ENCODE assay signal across 9 cellular contexts in genomic region chr18:76410660-76411417, GRCh38.
A peak's percentile ranks its signal among the peaks of the same experiment; 100 is the strongest.
DNase-seq lines count a peak whose midpoint lies in the region; ATAC-seq, FAIRE-seq and TF ChIP-seq lines count a peak whose summit lies in the region.
"Had no signal": no experiment of that assay in that cellular context is flagged by ENCODE, and none has a peak within 500 bp of the region (broad histone marks: within the 10 kb centered on the region; RNA-seq: fewer than 3 reads in every experiment).

No MANE protein-coding gene starts in this region.

- no peak overlapping the region for H3K4me3 ChIP-seq in tibial nerve
- H3K4me3 ChIP-seq in hepatocyte, result no peak overlapping the region
- no peak overlapping the region for H3K4me3 ChIP-seq in trophoblast cell (ENCODE audit: low read depth, low read length)
- H3K4me3 ChIP-seq: body of pancreas had no signal

- no peaks in the 10 kb centered on the region for H3K27me3 ChIP-seq in tibial nerve
- H3K27me3 ChIP-seq in hepatocyte, result no peaks in the 10 kb centered on the region
- H3K27me3 ChIP-seq in trophoblast cell (ENCODE audit: insufficient read depth, low read length), result no peaks in the 10 kb centered on the region
- H3K27me3 ChIP-seq: body of pancreas had no signal

- peaks cover 0 to 97% (median 20%) of the 10 kb centered on the region in 4 donors for H3K4me1 ChIP-seq in tibial nerve
- H3K4me1 ChIP-seq in hepatocyte (ENCODE audit: insufficient read depth), result peaks cover 3% of the 10 kb centered on the region
- H3K4me1 ChIP-seq in trophoblast cell (ENCODE audit: control insufficient read depth in 1 of 2, insufficient read depth in 2 of 2, low read length in 2 of 2), result peaks cover 2 to 3% of the 10 kb centered on the region in 2 experiments
- H3K4me1 ChIP-seq: body of pancreas had no signal

- TF ChIP-seq EP300 in tibial nerve (IDR thresholded peaks at IDR 0.05), result no peak

- H2BK120ac ChIP-seq in trophoblast cell (ENCODE audit: insufficient read depth, low read length, poor library complexity), result no peak overlapping the region

- H3K79me2 ChIP-seq in hepatocyte (peaks cover 100% of the 10 kb centered on the region), trophoblast cell (ENCODE audit: control insufficient read depth, insufficient read depth, low read length, poor library complexity) (no peaks in the 10 kb centered on the region)

- H3K27ac ChIP-seq in tibial nerve (peak overlapping the region in 2 of 4 donors; percentile 15 to 39), hepatocyte (no peak overlapping the region), trophoblast cell (ENCODE audit: low read depth, low read length) (no peak overlapping the region)
- H3K27ac ChIP-seq: body of pancreas had no signal

- 67 to 77% methylated on average over 11 of the region's 11 CpGs for WGBS in tibial nerve, 2 donors
- 90% methylated on average over 11 of the region's 11 CpGs for WGBS in hepatocyte (ENCODE audit: low lambda C conversion rate, missing lambda C conversion rate)
- no CpG with 5 or more reads among the region's 11 CpGs for WGBS in trophoblast cell (ENCODE audit: extremely low coverage, insufficient coverage, insufficient read length)

- H2BK12ac ChIP-seq in trophoblast cell (ENCODE audit: low read length), result no peak overlapping the region

- H3K9me3 ChIP-seq in tibial nerve, result no peaks in the 10 kb centered on the region
- H3K9me3 ChIP-seq in hepatocyte (ENCODE audit: low read depth), result no peaks in the 10 kb centered on the region
- peaks cover 3% of the 10 kb centered on the region for H3K9me3 ChIP-seq in trophoblast cell (ENCODE audit: insufficient read depth, low read depth, low read length)
- H3K9me3 ChIP-seq: body of pancreas had no signal

- H3K4me2 ChIP-seq in hepatocyte (no peak overlapping the region), trophoblast cell (ENCODE audit: low read length) (no peak overlapping the region)

- no peak overlapping the region for H2BK5ac ChIP-seq in trophoblast cell (ENCODE audit: low read depth, low read length, poor library complexity)

- H2AFZ ChIP-seq in hepatocyte, result no peak overlapping the region
- H2AFZ ChIP-seq in trophoblast cell (ENCODE audit: insufficient read depth, low read length, poor library complexity), result no peak overlapping the region

- ATAC-seq in HG03469 (IDR thresholded peaks at IDR 0.05; ENCODE audit: unreplicated experiment), result peak; percentile 79
- ATAC-seq: body of pancreas had no signal

- H3K9ac ChIP-seq in trophoblast cell (ENCODE audit: low read length), result no peak overlapping the region

- no peak overlapping the region for H3K23ac ChIP-seq in trophoblast cell (ENCODE audit: low read length)

- H3K79me1 ChIP-seq in trophoblast cell (ENCODE audit: low read length), result no peaks in the 10 kb centered on the region

- no peak overlapping the region for H4K8ac ChIP-seq in trophoblast cell (ENCODE audit: low read depth, low read length)

- H3K36me3 ChIP-seq in tibial nerve (no peaks in the 10 kb centered on the region), hepatocyte (replicated peaks; ENCODE audit: insufficient read depth, low read depth) (no peaks in the 10 kb centered on the region), trophoblast cell (ENCODE audit: control insufficient read depth in 1 of 2, insufficient read depth in 2 of 2, low read length in 2 of 2) (peaks cover 2% of the 10 kb centered on the region in 2 experiments)

- H3K18ac ChIP-seq in trophoblast cell (ENCODE audit: low read length), result no peak overlapping the region

- no peak for TF ChIP-seq CTCF in GM20000 (IDR thresholded peaks at IDR 0.05; ENCODE audit: extremely low read depth, missing control alignments)
- no peak for TF ChIP-seq CTCF in tibial nerve (IDR thresholded peaks at IDR 0.05)
- TF ChIP-seq CTCF in hepatocyte (IDR thresholded peaks at IDR 0.05; ENCODE audit: poor library complexity), result no peak

- peak; percentile 83 for FAIRE-seq in GM18507 (lab: Jason Lieb, UNC)

- H4K20me1 ChIP-seq in hepatocyte (ENCODE audit: insufficient read depth, poor library complexity, severe bottlenecking), result peaks cover 65% of the 10 kb centered on the region

- no peaks in the 10 kb centered on the region for H3K9me2 ChIP-seq in hepatocyte (replicated peaks; ENCODE audit: insufficient read depth)

- no peak for TF ChIP-seq POLR2A in tibial nerve (IDR thresholded peaks at IDR 0.05)

- H4K12ac ChIP-seq in trophoblast cell (ENCODE audit: low read depth, low read length), result no peak overlapping the region

- H4K91ac ChIP-seq in trophoblast cell (ENCODE audit: low read depth, low read length), result no peak overlapping the region

- no peak overlapping the region for H2AK5ac ChIP-seq in trophoblast cell (ENCODE audit: low read length)

- DNase-seq in GM18507 (ENCODE audit: extremely low spot score, insufficient read length, low read depth), result peak; percentile 30
- peak; percentile 77 for DNase-seq in GM20000 (ENCODE audit: low spot score)
- DNase-seq in islet precursor cell, result peak; percentile 25
- no peak for DNase-seq in tibial nerve (ENCODE audit: low spot score in 2 of 2)
- DNase-seq in hepatocyte (ENCODE audit: low spot score), result no peak
- DNase-seq in trophoblast cell, result no peak
- DNase-seq: body of pancreas, GDM1 had no signal

- no peak overlapping the region for H3K4ac ChIP-seq in trophoblast cell (ENCODE audit: low read depth, low read length)

- no peak overlapping the region for H3K14ac ChIP-seq in trophoblast cell (ENCODE audit: low read length)

Comparison
In these comparisons a context has a peak if more than half of its experiments do, and no peak if none do; other contexts are left out.
1. DNase-seq: peak in GM18507 (single experiment), GM20000 (single experiment) and islet precursor cell (single experiment); none in tibial nerve (0 of 2), hepatocyte (single experiment) and trophoblast cell (0 of 2).